In genomic region chr19:4061683-4062575, GRCh38 we compare ENCODE assay signal across 1 cellular context.
A peak's percentile ranks its signal among the peaks of the same experiment; 100 is the strongest.
TF ChIP-seq lines count a peak whose summit lies in the region.

No MANE protein-coding gene starts in this region.

TF ChIP-seq in K562, 482 proteins besides CTCF, POLR2A, EP300 and RAD21 (continues in another document):
- TF ChIP-seq RREB1 (CRISPR knock-in tag; IDR thresholded peaks at IDR 0.05) (no peak), E2F1 (CRISPR knock-in tag; IDR thresholded peaks at IDR 0.05) (no peak), TBL1XR1 (IDR thresholded peaks at IDR 0.05; ENCODE audit: low read length in 2 of 2) (no peak), ZNF133 (CRISPR knock-in tag; IDR thresholded peaks at IDR 0.05) (no peak), RCOR1 (IDR thresholded peaks at IDR 0.05; ENCODE audit: borderline replicate concordance in 1 of 2, low read depth in 2 of 2, low read length in 2 of 2) (no peak), HDAC2 (IDR thresholded peaks at IDR 0.05) (0 out of 2 replicates have a peak, but pooled peaks have one; percentile 23), KLF13 (tag; IDR thresholded peaks at IDR 0.05; ENCODE audit: borderline replicate concordance, low read depth) (no peak), RBFOX2 (IDR thresholded peaks at IDR 0.05; ENCODE audit: low read depth, low read length) (peak; percentile 46; the same call in 1 of the 2 replicates), TOE1 (IDR thresholded peaks at IDR 0.05; ENCODE audit: borderline replicate concordance) (no peak), TOE1 (CRISPR knock-in tag; IDR thresholded peaks at IDR 0.05; ENCODE audit: borderline replicate concordance, low read depth) (no peak), STAT5A (IDR thresholded peaks at IDR 0.05; ENCODE audit: borderline replicate concordance, low read length) (no peak), TGIF2 (CRISPR knock-in tag; IDR thresholded peaks at IDR 0.05) (no peak), JUNB (CRISPR knock-in tag; conservative IDR thresholded peaks at IDR 0.05) (no peak), CC2D1A (IDR thresholded peaks at IDR 0.05) (no peak), DIDO1 (tag; IDR thresholded peaks at IDR 0.05; ENCODE audit: low read depth) (no peak), NONO (IDR thresholded peaks at IDR 0.05; ENCODE audit: low read depth in 2 of 2, low read length in 1 of 2) (no peak), ZFPM2 (CRISPR knock-in tag; IDR thresholded peaks at IDR 0.05) (no peak), ZFP36 (IDR thresholded peaks at IDR 0.05; ENCODE audit: low read depth, low read length, partially characterized antibody) (peak; percentile 62), ZNF695 (CRISPR knock-in tag; IDR thresholded peaks at IDR 0.05) (no peak), PCBP1 (IDR thresholded peaks at IDR 0.05; ENCODE audit: low read depth, low read length, poor library complexity, severe bottlenecking) (no peak), TAF7 (tag; IDR thresholded peaks at IDR 0.05) (no peak), GTF2B (IDR thresholded peaks at IDR 0.05; ENCODE audit: extremely low read depth, insufficient read length) (no peak), POLR3G (IDR thresholded peaks at IDR 0.05; ENCODE audit: extremely low read depth, insufficient read length, insufficient replicate concordance) (no peak), IRF9 (tag; IDR thresholded peaks at IDR 0.05) (no peak), TAL1 (IDR thresholded peaks at IDR 0.05) (no peak), TRIM25 (IDR thresholded peaks at IDR 0.05; ENCODE audit: borderline replicate concordance) (no peak), PKNOX1 (IDR thresholded peaks at IDR 0.05) (no peak), MCM2 (IDR thresholded peaks at IDR 0.05; ENCODE audit: low read depth) (no peak), ZNF511 (CRISPR knock-in tag; IDR thresholded peaks at IDR 0.05) (no peak), BMI1 (IDR thresholded peaks at IDR 0.05; ENCODE audit: low read length) (no peak), KDM2B (CRISPR knock-in tag; IDR thresholded peaks at IDR 0.05) (no peak), POLR2G (IDR thresholded peaks at IDR 0.05; ENCODE audit: low read depth, low read length) (peak; percentile 54), KDM4B (IDR thresholded peaks at IDR 0.05; ENCODE audit: borderline replicate concordance in 2 of 2, low read depth in 1 of 2) (no peak), DPF2 (IDR thresholded peaks at IDR 0.05) (no peak), UBTF (IDR thresholded peaks at IDR 0.05; ENCODE audit: borderline replicate concordance in 1 of 2, low read depth in 2 of 2, low read length in 2 of 2) (no peak), ZNF121 (CRISPR knock-in tag; conservative IDR thresholded peaks at IDR 0.05) (peak; percentile 75), IRF1 (CRISPR knock-in tag; IDR thresholded peaks at IDR 0.05; ENCODE audit: borderline replicate concordance) (no peak), CEBPG (CRISPR knock-in tag; IDR thresholded peaks at IDR 0.05) (no peak), CEBPG (tag; conservative IDR thresholded peaks at IDR 0.05 in 1 of 2, IDR thresholded peaks at IDR 0.05 in 1 of 2) (no peak), BCLAF1 (IDR thresholded peaks at IDR 0.05; ENCODE audit: borderline replicate concordance in 1 of 2, control insufficient read depth in 1 of 2, low read depth in 2 of 2, low read length in 1 of 2) (no peak), HBP1 (CRISPR knock-in tag; IDR thresholded peaks at IDR 0.05) (no peak), SREBF1 (IDR thresholded peaks at IDR 0.05; ENCODE audit: borderline replicate concordance, low read depth, low read length) (no peak), PHB2 (IDR thresholded peaks at IDR 0.05; ENCODE audit: low read depth) (no peak), ZNF41 (CRISPR knock-in tag; conservative IDR thresholded peaks at IDR 0.05) (no peak), ZNF253 (CRISPR knock-in tag; conservative IDR thresholded peaks at IDR 0.05) (no peak)
